2 cellular contexts compared by ENCODE assay signal in the genomic region with DNA sequence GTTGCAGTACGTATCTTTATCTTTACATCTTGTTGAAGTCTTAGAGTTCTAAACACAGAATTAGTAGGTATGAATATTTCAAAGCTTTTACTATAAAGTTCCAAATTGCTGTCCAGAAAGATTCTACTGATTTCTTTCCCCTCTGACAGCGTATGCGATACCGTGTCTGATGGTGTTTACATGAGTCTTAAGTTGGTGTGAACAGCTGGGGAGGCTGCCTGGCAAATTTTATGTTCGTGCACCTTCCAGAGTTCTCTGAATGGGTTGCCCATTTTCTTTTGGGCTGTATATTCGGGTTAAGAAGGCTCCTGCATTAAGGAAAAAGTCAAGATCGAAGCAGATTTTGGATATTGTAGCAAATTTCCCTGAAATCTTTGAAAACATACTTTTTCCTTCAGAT.
TF ChIP-seq lines count a peak whose summit lies in the region.

No MANE protein-coding gene starts in this region.

TF ChIP-seq in liver, 16 proteins besides CTCF, POLR2A, EP300 and RAD21:
- TF ChIP-seq, protein P1, sequence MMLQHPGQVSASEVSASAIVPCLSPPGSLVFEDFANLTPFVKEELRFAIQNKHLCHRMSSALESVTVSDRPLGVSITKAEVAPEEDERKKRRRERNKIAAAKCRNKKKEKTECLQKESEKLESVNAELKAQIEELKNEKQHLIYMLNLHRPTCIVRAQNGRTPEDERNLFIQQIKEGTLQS (IDR thresholded peaks at IDR 0.05), result no peak
- TF ChIP-seq FOXA2 (IDR thresholded peaks at IDR 0.05) (no peak), HNF4G (IDR thresholded peaks at IDR 0.05) (no peak), SP1 (IDR thresholded peaks at IDR 0.05) (no peak), NR2F2 (IDR thresholded peaks at IDR 0.05) (no peak), RXRA (IDR thresholded peaks at IDR 0.05) (no peak), JUND (IDR thresholded peaks at IDR 0.05) (no peak), REST (IDR thresholded peaks at IDR 0.05) (no peak), GABPA (IDR thresholded peaks at IDR 0.05 in 1 of 2, conservative IDR thresholded peaks at IDR 0.05 in 1 of 2) (no peak), YY1 (IDR thresholded peaks at IDR 0.05) (no peak), EGR1 (IDR thresholded peaks at IDR 0.05; ENCODE audit: low read depth in 2 of 2) (no peak), HNF4A (conservative IDR thresholded peaks at IDR 0.05) (no peak), FOXA1 (IDR thresholded peaks at IDR 0.05) (no peak)
- TF ChIP-seq, protein P2, sequence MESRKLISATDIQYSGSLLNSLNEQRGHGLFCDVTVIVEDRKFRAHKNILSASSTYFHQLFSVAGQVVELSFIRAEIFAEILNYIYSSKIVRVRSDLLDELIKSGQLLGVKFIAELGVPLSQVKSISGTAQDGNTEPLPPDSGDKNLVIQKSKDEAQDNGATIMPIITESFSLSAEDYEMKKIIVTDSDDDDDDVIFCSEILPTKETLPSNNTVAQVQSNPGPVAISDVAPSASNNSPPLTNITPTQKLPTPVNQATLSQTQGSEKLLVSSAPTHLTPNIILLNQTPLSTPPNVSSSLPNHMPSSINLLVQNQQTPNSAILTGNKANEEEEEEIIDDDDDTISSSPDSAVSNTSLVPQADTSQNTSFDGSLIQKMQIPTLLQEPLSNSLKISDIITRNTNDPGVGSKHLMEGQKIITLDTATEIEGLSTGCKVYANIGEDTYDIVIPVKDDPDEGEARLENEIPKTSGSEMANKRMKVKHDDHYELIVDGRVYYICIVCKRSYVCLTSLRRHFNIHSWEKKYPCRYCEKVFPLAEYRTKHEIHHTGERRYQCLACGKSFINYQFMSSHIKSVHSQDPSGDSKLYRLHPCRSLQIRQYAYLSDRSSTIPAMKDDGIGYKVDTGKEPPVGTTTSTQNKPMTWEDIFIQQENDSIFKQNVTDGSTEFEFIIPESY (IDR thresholded peaks at IDR 0.05), result no peak
- TF ChIP-seq, protein P3, sequence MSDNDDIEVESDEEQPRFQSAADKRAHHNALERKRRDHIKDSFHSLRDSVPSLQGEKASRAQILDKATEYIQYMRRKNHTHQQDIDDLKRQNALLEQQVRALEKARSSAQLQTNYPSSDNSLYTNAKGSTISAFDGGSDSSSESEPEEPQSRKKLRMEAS (IDR thresholded peaks at IDR 0.05), result no peak

TF ChIP-seq in HepG2, 621 proteins besides CTCF, POLR2A, EP300 and RAD21 (continues in another document):
- TF ChIP-seq CHD4 (IDR thresholded peaks at IDR 0.05; ENCODE audit: borderline replicate concordance, low read length) (no peak), ZSCAN9 (CRISPR knock-in tag; IDR thresholded peaks at IDR 0.05; ENCODE audit: borderline replicate concordance) (no peak), ZNF800 (CRISPR knock-in tag; IDR thresholded peaks at IDR 0.05) (no peak), THAP11 (CRISPR knock-in tag; IDR thresholded peaks at IDR 0.05) (no peak), ZNF609 (CRISPR knock-in tag; IDR thresholded peaks at IDR 0.05; ENCODE audit: borderline replicate concordance) (no peak), ZBED4 (CRISPR knock-in tag; IDR thresholded peaks at IDR 0.05; ENCODE audit: borderline replicate concordance) (no peak), ZNF710 (CRISPR knock-in tag; IDR thresholded peaks at IDR 0.05; ENCODE audit: borderline replicate concordance) (no peak), ZFX (CRISPR knock-in tag; IDR thresholded peaks at IDR 0.05; ENCODE audit: low read depth) (no peak), PRMT3 (CRISPR knock-in tag; IDR thresholded peaks at IDR 0.05; ENCODE audit: borderline replicate concordance, low read depth) (no peak), SUZ12 (IDR thresholded peaks at IDR 0.05; ENCODE audit: low read depth, low read length) (no peak), ZNF713 (CRISPR knock-in tag; IDR thresholded peaks at IDR 0.05) (no peak), MLLT10 (CRISPR knock-in tag; IDR thresholded peaks at IDR 0.05) (no peak)
- TF ChIP-seq, protein P4, sequence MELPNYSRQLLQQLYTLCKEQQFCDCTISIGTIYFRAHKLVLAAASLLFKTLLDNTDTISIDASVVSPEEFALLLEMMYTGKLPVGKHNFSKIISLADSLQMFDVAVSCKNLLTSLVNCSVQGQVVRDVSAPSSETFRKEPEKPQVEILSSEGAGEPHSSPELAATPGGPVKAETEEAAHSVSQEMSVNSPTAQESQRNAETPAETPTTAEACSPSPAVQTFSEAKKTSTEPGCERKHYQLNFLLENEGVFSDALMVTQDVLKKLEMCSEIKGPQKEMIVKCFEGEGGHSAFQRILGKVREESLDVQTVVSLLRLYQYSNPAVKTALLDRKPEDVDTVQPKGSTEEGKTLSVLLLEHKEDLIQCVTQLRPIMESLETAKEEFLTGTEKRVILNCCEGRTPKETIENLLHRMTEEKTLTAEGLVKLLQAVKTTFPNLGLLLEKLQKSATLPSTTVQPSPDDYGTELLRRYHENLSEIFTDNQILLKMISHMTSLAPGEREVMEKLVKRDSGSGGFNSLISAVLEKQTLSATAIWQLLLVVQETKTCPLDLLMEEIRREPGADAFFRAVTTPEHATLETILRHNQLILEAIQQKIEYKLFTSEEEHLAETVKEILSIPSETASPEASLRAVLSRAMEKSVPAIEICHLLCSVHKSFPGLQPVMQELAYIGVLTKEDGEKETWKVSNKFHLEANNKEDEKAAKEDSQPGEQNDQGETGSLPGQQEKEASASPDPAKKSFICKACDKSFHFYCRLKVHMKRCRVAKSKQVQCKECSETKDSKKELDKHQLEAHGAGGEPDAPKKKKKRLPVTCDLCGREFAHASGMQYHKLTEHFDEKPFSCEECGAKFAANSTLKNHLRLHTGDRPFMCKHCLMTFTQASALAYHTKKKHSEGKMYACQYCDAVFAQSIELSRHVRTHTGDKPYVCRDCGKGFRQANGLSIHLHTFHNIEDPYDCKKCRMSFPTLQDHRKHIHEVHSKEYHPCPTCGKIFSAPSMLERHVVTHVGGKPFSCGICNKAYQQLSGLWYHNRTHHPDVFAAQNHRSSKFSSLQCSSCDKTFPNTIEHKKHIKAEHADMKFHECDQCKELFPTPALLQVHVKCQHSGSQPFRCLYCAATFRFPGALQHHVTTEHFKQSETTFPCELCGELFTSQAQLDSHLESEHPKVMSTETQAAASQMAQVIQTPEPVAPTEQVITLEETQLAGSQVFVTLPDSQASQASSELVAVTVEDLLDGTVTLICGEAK (IDR thresholded peaks at IDR 0.05), result no peak
- TF ChIP-seq, protein P4 (CRISPR knock-in tag; IDR thresholded peaks at IDR 0.05), result no peak
